In genomic region chr16:11258553-11259287, GRCh38 we compare ENCODE assay signal across 2 cellular contexts.
TF ChIP-seq lines count a peak whose summit lies in the region.

No MANE protein-coding gene starts in this region.

TF ChIP-seq in SK-N-SH, 30 proteins besides CTCF, POLR2A, EP300 and RAD21:
- TF ChIP-seq MXI1 (IDR thresholded peaks at IDR 0.05; ENCODE audit: low read depth, low read length): 0 out of 2 replicates have a peak, but pooled peaks have one; percentile 19
- no peak for TF ChIP-seq POLR2AphosphoS5 (IDR thresholded peaks at IDR 0.05; ENCODE audit: low read depth, low read length)
TF ChIP-seq in SK-N-SH: peak in this region for 1.

TF ChIP-seq in SK-N-SH treated with all-trans-retinoic acid at 6 μM for 48 hours, 23 proteins besides CTCF, POLR2A, EP300 and RAD21:
- TF ChIP-seq ZNF70 (CRISPR knock-in tag; IDR thresholded peaks at IDR 0.05) (no peak), OSR1 (CRISPR knock-in tag; IDR thresholded peaks at IDR 0.05) (no peak), CREB5 (CRISPR knock-in tag; IDR thresholded peaks at IDR 0.05; ENCODE audit: low read depth) (no peak), POU6F1 (CRISPR knock-in tag; IDR thresholded peaks at IDR 0.05; ENCODE audit: borderline replicate concordance, low read depth) (no peak), ARNTL (CRISPR knock-in tag; IDR thresholded peaks at IDR 0.05; ENCODE audit: borderline replicate concordance, low read depth) (no peak), ZNF565 (CRISPR knock-in tag; conservative IDR thresholded peaks at IDR 0.05; ENCODE audit: low read depth) (no peak), SNAI2 (CRISPR knock-in tag; IDR thresholded peaks at IDR 0.05) (no peak), ISL1 (CRISPR knock-in tag; IDR thresholded peaks at IDR 0.05) (no peak)
TF ChIP-seq in SK-N-SH treated with all-trans-retinoic acid at 6 μM for 48 hours: peak in this region for 0.
